20 cellular contexts compared by ENCODE assay signal in genomic region chr3:159817136-159817535, GRCh38. TPM values are rescaled to one million over a fixed set of nuclear protein-coding genes. Genes with fewer than 3 reads are reported as not detected.
DNase-seq lines count a peak whose midpoint lies in the region; ATAC-seq and TF ChIP-seq lines count a peak whose summit lies in the region.
"Had no signal": no experiment of that assay in that cellular context is flagged by ENCODE, and none has a peak within 500 bp of the region (broad histone marks: within the 10 kb centered on the region; RNA-seq: fewer than 3 reads in every experiment).

No MANE protein-coding gene starts in this region.

- TF ChIP-seq EP300 in esophagus muscularis mucosa (IDR thresholded peaks at IDR 0.05) = no peak

- H2AK5ac ChIP-seq in trophoblast cell (ENCODE audit: low read length) = no peak overlapping the region

- H3K9me3 ChIP-seq in trophoblast cell (ENCODE audit: insufficient read depth, low read depth, low read length) (no peaks in the 10 kb centered on the region), esophagus muscularis mucosa (no peaks in the 10 kb centered on the region)
- H3K9me3 ChIP-seq: BLaER1, Caco-2 had no signal

- H3K4me3 ChIP-seq in trophoblast cell (ENCODE audit: low read depth, low read length) = no peak overlapping the region
- H3K4me3 ChIP-seq in esophagus muscularis mucosa = no peak overlapping the region
- H3K4me3 ChIP-seq: BLaER1, GM23248 had no signal

- no peak overlapping the region for H4K12ac ChIP-seq in trophoblast cell (ENCODE audit: low read depth, low read length)

- H3K4me1 Mint-ChIP-seq in type B pancreatic cell (ENCODE audit: unreplicated experiment) = peaks cover 15% of the 10 kb centered on the region
- H3K4me1 Mint-ChIP-seq: CD4-positive, CD25-positive, alpha-beta regulatory T cell had no signal

- peak overlapping the region; percentile 32 for H3K4ac ChIP-seq in trophoblast cell (ENCODE audit: low read depth, low read length)

- H3K4me3 Mint-ChIP-seq in type B pancreatic cell = no peak overlapping the region
- H3K4me3 Mint-ChIP-seq: B cell; CD4-positive, CD25-positive, alpha-beta regulatory T cell; CD8-positive, alpha-beta T cell had no signal

- no peak overlapping the region for H2AFZ ChIP-seq in trophoblast cell (ENCODE audit: insufficient read depth, low read length, poor library complexity)
- H2AFZ ChIP-seq: GM23248 had no signal

- no peak overlapping the region for H3K23ac ChIP-seq in trophoblast cell (ENCODE audit: low read length)

- no CpG with 5 or more reads among the region's 5 CpGs for WGBS in trophoblast cell (ENCODE audit: extremely low coverage, insufficient coverage, insufficient read length)
- 83% methylated on average over 5 of the region's 5 CpGs for WGBS in esophagus muscularis mucosa

- H3K27ac ChIP-seq in trophoblast cell (ENCODE audit: low read depth, low read length) = peak overlapping the region; percentile 30
- no peak overlapping the region for H3K27ac ChIP-seq in esophagus muscularis mucosa (replicated peaks in 1 of 4)
- H3K27ac ChIP-seq: 22Rv1, BLaER1, C4-2B, GM23248 had no signal

- H3K4me1 ChIP-seq in trophoblast cell (ENCODE audit: control insufficient read depth in 1 of 2, insufficient read depth in 2 of 2, low read length in 2 of 2) = peaks cover 17 to 34% of the 10 kb centered on the region in 2 experiments
- H3K4me1 ChIP-seq in esophagus muscularis mucosa = peaks cover 20 to 68% (median 44%) of the 10 kb centered on the region in 4 donors

- peak; percentile 18 for DNase-seq in DMS79 treated with DMSO at 0.1 percent for 48 hours (lab: John Stamatoyannopoulos, UW)
- DNase-seq in DMS79 (lab: John Stamatoyannopoulos, UW) = no peak
- peak; percentile 60 for DNase-seq in left kidney (ENCODE audit: low read depth, low spot score)
- DNase-seq in trophoblast cell = peak; percentile 43 to 73
- no peak for DNase-seq in type B pancreatic cell (ENCODE audit: extremely low spot score, unreplicated experiment)
- DNase-seq in esophagus muscularis mucosa (ENCODE audit: extremely low spot score) = no peak
- DNase-seq: CD4-positive, CD25-positive, alpha-beta regulatory T cell; CD8-positive, alpha-beta T cell; DMS153; GF-D8; GM23248; H7 had no signal

- ATAC-seq in GM21515 (IDR thresholded peaks at IDR 0.05; ENCODE audit: unreplicated experiment) = no peak
- no peak for ATAC-seq in HG03571 (IDR thresholded peaks at IDR 0.05; ENCODE audit: unreplicated experiment)
- ATAC-seq: CD8-positive, alpha-beta T cell; HCT116 had no signal

- intact Hi-C loops in esophagus muscularis mucosa (cut with DNase I) = no loop called here

- no peak overlapping the region for H3K18ac ChIP-seq in trophoblast cell (ENCODE audit: low read length)

- H3K36me3 ChIP-seq in trophoblast cell (ENCODE audit: control insufficient read depth in 1 of 2, insufficient read depth in 2 of 2, low read length in 2 of 2) (no peaks in the 10 kb centered on the region), esophagus muscularis mucosa (no peaks in the 10 kb centered on the region)
- H3K36me3 ChIP-seq: BLaER1 had no signal

- H3K27me3 ChIP-seq in trophoblast cell (ENCODE audit: insufficient read depth, low read length) (no peaks in the 10 kb centered on the region), esophagus muscularis mucosa (no peaks in the 10 kb centered on the region)
- H3K27me3 ChIP-seq: BLaER1 had no signal

- no peaks in the 10 kb centered on the region for H3K27me3 Mint-ChIP-seq in type B pancreatic cell

- H3K79me1 ChIP-seq in trophoblast cell (ENCODE audit: low read length) = peaks cover 28% of the 10 kb centered on the region

- peak overlapping the region; percentile 43 for H2BK5ac ChIP-seq in trophoblast cell (ENCODE audit: low read depth, low read length, poor library complexity)

- peaks cover 4% of the 10 kb centered on the region for H3K9me3 Mint-ChIP-seq in type B pancreatic cell
- H3K9me3 Mint-ChIP-seq: CD8-positive, alpha-beta T cell had no signal

- H3K27ac Mint-ChIP-seq in type B pancreatic cell = peak overlapping the region; percentile 29
- H3K27ac Mint-ChIP-seq: B cell; CD4-positive, CD25-positive, alpha-beta regulatory T cell; CD8-positive, alpha-beta T cell had no signal

- no peak overlapping the region for H3K4me2 ChIP-seq in trophoblast cell (ENCODE audit: low read length)
- H3K4me2 ChIP-seq: BLaER1 had no signal

- H2BK12ac ChIP-seq in trophoblast cell (ENCODE audit: low read length) = no peak overlapping the region

- no peak overlapping the region for H4K8ac ChIP-seq in trophoblast cell (ENCODE audit: low read depth, low read length)

- peaks cover 11% of the 10 kb centered on the region for H3K36me3 Mint-ChIP-seq in type B pancreatic cell
- H3K36me3 Mint-ChIP-seq: CD4-positive, CD25-positive, alpha-beta regulatory T cell; CD8-positive, alpha-beta T cell had no signal

- H3K9ac ChIP-seq in trophoblast cell (ENCODE audit: low read length) = no peak overlapping the region
- H3K9ac ChIP-seq: BLaER1, GM23248 had no signal

- peaks cover 5% of the 10 kb centered on the region for H3K79me2 ChIP-seq in trophoblast cell (ENCODE audit: control insufficient read depth, insufficient read depth, low read length, poor library complexity)

- no peak overlapping the region for H4K91ac ChIP-seq in trophoblast cell (ENCODE audit: low read depth, low read length)

- no peak for TF ChIP-seq POLR2A in esophagus muscularis mucosa (IDR thresholded peaks at IDR 0.05; ENCODE audit: low read depth)

- no peak overlapping the region for H3K14ac ChIP-seq in trophoblast cell (ENCODE audit: low read length)

- TF ChIP-seq CTCF in type B pancreatic cell (conservative IDR thresholded peaks at IDR 0.05) = no peak
- TF ChIP-seq CTCF in esophagus muscularis mucosa (IDR thresholded peaks at IDR 0.05) = no peak

- H2BK120ac ChIP-seq in trophoblast cell (ENCODE audit: insufficient read depth, low read length, poor library complexity) = no peak overlapping the region

RNA-seq across cellular contexts. Expression of gene SCHIP1, which starts 22.5 kb away (rescaled TPM):
- 12.8 and 13.8 TPM in 2 replicates for polyA plus RNA-seq in trophoblast cell (2013)
- total RNA-seq in type B pancreatic cell (ENCODE audit: low replicate concordance) (0.43 and 13.3 TPM in 2 replicates), esophagus muscularis mucosa (10 to 100 TPM; 10.8 to 23.5 (median 14.3) TPM)
- total RNA-seq: B cell; CD4-positive, CD25-positive, alpha-beta regulatory T cell; CD8-positive, alpha-beta T cell had no signal
- polyA plus RNA-seq: CD4-positive, CD25-positive, alpha-beta regulatory T cell had no signal

Comparison
In these comparisons a context has a peak if more than half of its experiments do, and no peak if none do; other contexts are left out.
1. DNase-seq: peak in DMS79 treated with DMSO at 0.1 percent for 48 hours (single experiment), left kidney (single experiment) and trophoblast cell (2 of 2); none in DMS79 (single experiment), type B pancreatic cell (single experiment) and esophagus muscularis mucosa (single experiment).